In the genomic region with DNA sequence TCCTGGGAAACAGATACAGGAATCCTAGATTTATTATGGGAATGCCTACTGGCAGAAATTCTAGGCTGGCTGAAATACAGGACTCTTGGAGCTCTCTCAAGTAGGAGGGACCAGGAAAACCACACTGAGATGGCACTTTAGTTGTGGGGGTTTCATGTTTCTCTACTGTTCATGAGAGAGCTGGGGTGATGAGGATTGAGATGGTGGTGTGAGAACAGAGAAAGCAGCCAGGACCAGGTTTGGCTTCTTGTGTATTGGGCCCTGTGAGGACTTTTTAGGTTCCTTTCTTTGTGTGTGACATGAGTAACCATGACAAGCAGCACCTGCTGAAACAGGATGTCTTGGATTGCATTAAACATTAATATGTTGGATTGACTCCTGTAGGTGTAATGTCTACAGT, we compare ENCODE assay signal across 12 cellular contexts. TPM values are rescaled to one million over a fixed set of nuclear protein-coding genes. Genes with fewer than 3 reads are reported as not detected.
DNase-seq lines count a peak whose midpoint lies in the region; TF ChIP-seq lines count a peak whose summit lies in the region.
"Had no signal": no experiment of that assay in that cellular context is flagged by ENCODE, and none has a peak within 500 bp of the region (broad histone marks: within the 10 kb centered on the region; RNA-seq: fewer than 3 reads in every experiment).

No MANE protein-coding gene starts in this region.

- peak overlapping the region; percentile 90 for H3K4me3 ChIP-seq in left ventricle myocardium inferior
- H3K4me3 ChIP-seq in right atrium auricular region = no peak overlapping the region
- H3K4me3 ChIP-seq in SU-DHL-6 (ENCODE audit: insufficient read depth, low read length, poor library complexity, severe bottlenecking) = peak overlapping the region; percentile 61
- H3K4me3 ChIP-seq in iPS-18a (ENCODE audit: low read length) = peak overlapping the region; percentile 91

- H3K9me3 ChIP-seq in left ventricle myocardium inferior (replicated peaks) = no peaks in the 10 kb centered on the region
- H3K9me3 ChIP-seq in right atrium auricular region = no peaks in the 10 kb centered on the region
- no peaks in the 10 kb centered on the region for H3K9me3 ChIP-seq in SU-DHL-6 (ENCODE audit: insufficient read depth, low read length)
- H3K9me3 ChIP-seq in iPS-18a (ENCODE audit: control insufficient read depth, low read depth, low read length) = no peaks in the 10 kb centered on the region
- H3K9me3 ChIP-seq: Caco-2 had no signal

- H3F3A ChIP-seq in SU-DHL-6 (ENCODE audit: insufficient read depth) = peaks cover 4% of the 10 kb centered on the region; the same call in 1 of the 2 replicates

- H3K27me3 Mint-ChIP-seq in chondrocyte (ENCODE audit: low read depth) = no peaks in the 10 kb centered on the region
- H3K27me3 Mint-ChIP-seq: natural killer cell treated with Interleukin-12 subunit alpha and Interleukin-12 subunit beta and Interleukin-15 and Interleukin-18, amount 100 ng/mL, for 72 hours had no signal

- no peak for TF ChIP-seq CTCF in left ventricle myocardium inferior (IDR thresholded peaks at IDR 0.05; ENCODE audit: borderline replicate concordance)
- no peak for TF ChIP-seq CTCF in right atrium auricular region (IDR thresholded peaks at IDR 0.05)
- TF ChIP-seq CTCF in SU-DHL-6 (IDR thresholded peaks at IDR 0.05; ENCODE audit: insufficient read depth, low read length, poor library complexity, severe bottlenecking) = no peak
- no peak for TF ChIP-seq CTCF in chondrocyte (IDR thresholded peaks at IDR 0.05)

- H2AFZ ChIP-seq in SU-DHL-6 (ENCODE audit: low read depth, low read length, severe bottlenecking) = no peak overlapping the region

- H3K4me1 Mint-ChIP-seq in chondrocyte (ENCODE audit: low read depth) = peaks cover 10% of the 10 kb centered on the region

- no peaks in the 10 kb centered on the region for H3K27me3 ChIP-seq in left ventricle myocardium inferior (ENCODE audit: low read depth)
- no peaks in the 10 kb centered on the region for H3K27me3 ChIP-seq in right atrium auricular region
- no peaks in the 10 kb centered on the region for H3K27me3 ChIP-seq in SU-DHL-6 (ENCODE audit: low read length)
- H3K27me3 ChIP-seq in iPS-18a (ENCODE audit: control insufficient read depth, insufficient read depth, low read length) = no peaks in the 10 kb centered on the region

- H3K27ac Mint-ChIP-seq in chondrocyte (ENCODE audit: unreplicated experiment) = no peak overlapping the region
- H3K27ac Mint-ChIP-seq: natural killer cell treated with Interleukin-12 subunit alpha and Interleukin-12 subunit beta and Interleukin-15 and Interleukin-18, amount 100 ng/mL, for 72 hours; T-helper 1 cell treated with Interleukin-12 subunit alpha and Interleukin-12 subunit beta and Interleukin-4 antibody, amounts not matched to agents 30 μg/mL and 1 μg/mL, for 36 hours had no signal

- intact Hi-C loops in left ventricle myocardium inferior (cut with micrococcal nuclease) = loop anchor here (10.0 kb wide), 1 partner anchor 54 kb away; no protein-coding TSS in a partner anchor

- H3K4me1 ChIP-seq in left ventricle myocardium inferior (peaks cover 89% of the 10 kb centered on the region), right atrium auricular region (peaks cover 0 to 75% of the 10 kb centered on the region in 2 donors), iPS-18a (ENCODE audit: control insufficient read depth, low read depth, low read length) (peaks cover 65% of the 10 kb centered on the region)

- H3K4me2 ChIP-seq in SU-DHL-6 (ENCODE audit: low read depth, low read length, poor library complexity, severe bottlenecking) = peak overlapping the region; percentile 90

- no peaks in the 10 kb centered on the region for H3K36me3 ChIP-seq in left ventricle myocardium inferior
- H3K36me3 ChIP-seq in right atrium auricular region = no peaks in the 10 kb centered on the region
- H3K36me3 ChIP-seq in SU-DHL-6 (ENCODE audit: low read length) = peaks cover 12% of the 10 kb centered on the region; the same call in 1 of the 2 replicates
- peaks cover 10% of the 10 kb centered on the region for H3K36me3 ChIP-seq in iPS-18a (ENCODE audit: control insufficient read depth, low read depth, low read length)

- H3K9ac ChIP-seq in SU-DHL-6 (ENCODE audit: low read length) = peak overlapping the region; percentile 93
- H3K9ac ChIP-seq in iPS-18a (ENCODE audit: low read length) = peak overlapping the region; percentile 6

- H3K9me3 Mint-ChIP-seq in chondrocyte (ENCODE audit: low read depth) = no peaks in the 10 kb centered on the region
- H3K9me3 Mint-ChIP-seq: natural killer cell treated with Interleukin-12 subunit alpha and Interleukin-12 subunit beta and Interleukin-15 and Interleukin-18, amount 100 ng/mL, for 72 hours; T-helper 1 cell treated with Interleukin-12 subunit alpha and Interleukin-12 subunit beta and Interleukin-4 antibody, amounts not matched to agents 30 μg/mL and 1 μg/mL, for 36 hours had no signal

- no peaks in the 10 kb centered on the region for H3K36me3 Mint-ChIP-seq in chondrocyte (ENCODE audit: low read depth)

- H3K27ac ChIP-seq in left ventricle myocardium inferior (replicated peaks) (no peak overlapping the region), right atrium auricular region (peak overlapping the region in 1 of 2 donors; percentile 97), SU-DHL-6 (ENCODE audit: low read depth, low read length) (peak overlapping the region; percentile 1; the same call in 1 of the 2 replicates), iPS-18a (ENCODE audit: low read length) (no peak overlapping the region)

- H4K20me1 ChIP-seq in SU-DHL-6 (ENCODE audit: low read depth, low read length) = peaks cover 54% of the 10 kb centered on the region

- H3K79me2 ChIP-seq in SU-DHL-6 (ENCODE audit: insufficient read depth, low read length) = peaks cover 94% of the 10 kb centered on the region

- no peaks in the 10 kb centered on the region for H3K9me2 ChIP-seq in SU-DHL-6 (replicated peaks; ENCODE audit: insufficient read depth, low read length)

- no peak for DNase-seq in left ventricle myocardium inferior
- DNase-seq in right atrium auricular region (ENCODE audit: low spot score) = no peak
- DNase-seq in ureter (ENCODE audit: low spot score) = peak; percentile 28
- no peak for DNase-seq in T-helper 9 cell
- DNase-seq in hepatic stellate cell (ENCODE audit: low spot score) = no peak
- no peak for DNase-seq in chondrocyte (ENCODE audit: low spot score)
- DNase-seq: Caco-2, NCI-H2081 had no signal

- no peak overlapping the region for H3K4me3 Mint-ChIP-seq in chondrocyte (ENCODE audit: unreplicated experiment)
- H3K4me3 Mint-ChIP-seq: natural killer cell treated with Interleukin-12 subunit alpha and Interleukin-12 subunit beta and Interleukin-15 and Interleukin-18, amount 100 ng/mL, for 72 hours; T-helper 1 cell treated with Interleukin-12 subunit alpha and Interleukin-12 subunit beta and Interleukin-4 antibody, amounts not matched to agents 30 μg/mL and 1 μg/mL, for 36 hours had no signal

RNA-seq across cellular contexts. Expression of a gene that starts 4.9 kb away (rescaled TPM):
- total RNA-seq in left ventricle myocardium inferior = 31.7 TPM
- total RNA-seq in right atrium auricular region = 10 to 100 TPM; 32.7 to 48.8 TPM
- total RNA-seq in ureter = 119 TPM
- total RNA-seq in chondrocyte = 56.1 to 59.5 TPM (median 57.2 TPM) in 3 replicates

Comparison
In these comparisons a context has a peak if more than half of its experiments do, and no peak if none do; other contexts are left out.
1. H3K4me3 ChIP-seq: peak in left ventricle myocardium inferior (single experiment), SU-DHL-6 (single experiment) and iPS-18a (single experiment); none in right atrium auricular region (0 of 2).